Comparison of ENCODE assay signal across 1 cellular context in genomic region chr9:20023237-20023928, GRCh38.
TF ChIP-seq lines count a peak whose summit lies in the region.

No MANE protein-coding gene starts in this region.

TF ChIP-seq in IMR-90, 13 proteins besides CTCF, POLR2A, EP300 and RAD21 (continued from another document):
- TF ChIP-seq ELK1 (IDR thresholded peaks at IDR 0.05; ENCODE audit: borderline replicate concordance, low read depth, low read length), result no peak
- TF ChIP-seq NFE2L2 (IDR thresholded peaks at IDR 0.05; ENCODE audit: low read depth, low read length), result no peak
- no peak for TF ChIP-seq USF2 (IDR thresholded peaks at IDR 0.05; ENCODE audit: low read depth, low read length)
- no peak for TF ChIP-seq MXI1 (IDR thresholded peaks at IDR 0.05; ENCODE audit: borderline replicate concordance, low read depth, low read length)
- no peak for TF ChIP-seq BHLHE40 (IDR thresholded peaks at IDR 0.05; ENCODE audit: low read depth, low read length)
- TF ChIP-seq CEBPB (IDR thresholded peaks at IDR 0.05; ENCODE audit: low read depth, low read length), result no peak
